ENCODE assay signal across 33 cellular contexts in genomic region chr5:15385553-15385952, GRCh38.
"Had no signal": no experiment of that assay in that cellular context is flagged by ENCODE, and none has a peak within 500 bp of the region (broad histone marks: within the 10 kb centered on the region; RNA-seq: fewer than 3 reads in every experiment).

No MANE protein-coding gene starts in this region.

- H3K36me3 Mint-ChIP-seq: activated CD4-positive, alpha-beta memory T cell treated with anti-CD3 and anti-CD28 coated beads for 36 hours; activated naive CD4-positive, alpha-beta T cell treated with anti-CD3 and anti-CD28 coated beads, Interleukin-2, amount 50 U/mL, for 72 hours; activated naive CD8-positive, alpha-beta T cell treated with anti-CD3 and anti-CD28 coated beads for 36 hours had no signal

- H3K4me1 ChIP-seq: adrenal gland, body of pancreas had no signal

- H3K27ac ChIP-seq: adrenal gland, body of pancreas, VCaP had no signal

- FAIRE-seq: astrocyte, TTC549 had no signal

- H3K4me1 Mint-ChIP-seq: activated B cell treated with CpG ODN at 0.5 μM for 24 hours; activated CD4-positive, alpha-beta T cell treated with anti-CD3 and anti-CD28 coated beads, Interleukin-2, amount 10 ng/mL, durations not matched to agents 24 days and 14 days; activated naive CD8-positive, alpha-beta T cell treated with anti-CD3 and anti-CD28 coated beads for 36 hours; activated T-helper 17 cell treated with anti-CD3 and anti-CD28 coated beads, Interleukin-2, amount 50 U/mL, for 72 hours had no signal

- H3K9me3 Mint-ChIP-seq: activated CD4-positive, alpha-beta memory T cell treated with anti-CD3 and anti-CD28 coated beads for 36 hours; activated CD8-positive, alpha-beta T cell treated with anti-CD3 and anti-CD28 coated beads for 36 hours; activated naive CD8-positive, alpha-beta T cell treated with anti-CD3 and anti-CD28 coated beads for 36 hours; activated T-cell treated with anti-CD3 and anti-CD28 coated beads, Interleukin-2, amount 50 U/mL, for 4 hours; activated T-cell treated with anti-CD3 and anti-CD28 coated beads, Interleukin-2, amount 50 U/mL, for 72 hours had no signal

- H3K36me3 ChIP-seq: adrenal gland had no signal

- H3K4me3 ChIP-seq: adrenal gland, body of pancreas had no signal

- H3K27me3 Mint-ChIP-seq: activated B cell treated with CpG ODN at 0.5 μM for 24 hours; activated CD4-positive, alpha-beta memory T cell treated with anti-CD3 and anti-CD28 coated beads for 36 hours; activated CD4-positive, alpha-beta T cell treated with anti-CD3 and anti-CD28 coated beads, Interleukin-2, amount 10 ng/mL, durations not matched to agents 24 days and 14 days; activated CD8-positive, alpha-beta T cell treated with anti-CD3 and anti-CD28 coated beads for 36 hours; activated T-helper 17 cell treated with anti-CD3 and anti-CD28 coated beads, Interleukin-2, amount 50 U/mL, for 72 hours had no signal

- H3K9me3 ChIP-seq: adrenal gland, body of pancreas had no signal

- H3K27ac Mint-ChIP-seq: activated B cell treated with CpG ODN at 0.5 μM for 24 hours; activated CD4-positive, alpha-beta memory T cell treated with anti-CD3 and anti-CD28 coated beads for 36 hours; activated CD4-positive, alpha-beta T cell treated with anti-CD3 and anti-CD28 coated beads, Interleukin-2, amount 10 ng/mL, durations not matched to agents 24 days and 14 days; activated CD8-positive, alpha-beta T cell treated with anti-CD3 and anti-CD28 coated beads for 36 hours; activated naive CD4-positive, alpha-beta T cell treated with anti-CD3 and anti-CD28 coated beads for 36 hours; activated naive CD4-positive, alpha-beta T cell treated with anti-CD3 and anti-CD28 coated beads, Interleukin-2, amount 50 U/mL, for 72 hours; activated naive CD8-positive, alpha-beta T cell treated with anti-CD3 and anti-CD28 coated beads for 36 hours; activated T-cell treated with anti-CD3 and anti-CD28 coated beads, Interleukin-2, amount 50 U/mL, for 72 hours; activated T-helper 1 cell treated with anti-CD3 and anti-CD28 coated beads, Interleukin-12 subunit alpha, Interleukin-12 subunit beta, Interleukin-2, Interleukin-4 antibody, amounts not matched to agents 30 ng/mL and 10 ng/mL and 1 ng/mL, durations not matched to agents 14 hours and 24 hours and 36 hours; activated T-helper 17 cell treated with anti-CD3 and anti-CD28 coated beads, Interleukin-2, amount 50 U/mL, for 72 hours; T-helper 2 cell treated with Interferon-gamma antibody and Interleukin-4, amounts not matched to agents 5 μg/mL and 100 μg/mL, for 36 hours had no signal

- H3K27me3 ChIP-seq: adrenal gland, body of pancreas had no signal

- H3K4me3 Mint-ChIP-seq: activated B cell treated with CpG ODN at 0.5 μM for 24 hours; activated CD4-positive, alpha-beta memory T cell treated with anti-CD3 and anti-CD28 coated beads for 36 hours; activated CD4-positive, alpha-beta T cell treated with anti-CD3 and anti-CD28 coated beads, Interleukin-2, amount 10 ng/mL, durations not matched to agents 24 days and 14 days; activated CD8-positive, alpha-beta T cell treated with anti-CD3 and anti-CD28 coated beads for 36 hours; activated naive CD4-positive, alpha-beta T cell treated with anti-CD3 and anti-CD28 coated beads for 36 hours; activated naive CD8-positive, alpha-beta T cell treated with anti-CD3 and anti-CD28 coated beads for 36 hours; activated T-cell treated with anti-CD3 and anti-CD28 coated beads, Interleukin-2, amount 50 U/mL, for 4 hours; activated T-cell treated with anti-CD3 and anti-CD28 coated beads, Interleukin-2, amount 50 U/mL, for 72 hours; activated T-helper 1 cell treated with anti-CD3 and anti-CD28 coated beads, Interleukin-12 subunit alpha, Interleukin-12 subunit beta, Interleukin-2, Interleukin-4 antibody, amounts not matched to agents 30 ng/mL and 10 ng/mL and 1 ng/mL, durations not matched to agents 14 hours and 24 hours and 36 hours; activated T-helper 17 cell treated with anti-CD3 and anti-CD28 coated beads, Interleukin-2, amount 50 U/mL, for 72 hours; T-helper 2 cell treated with Interferon-gamma antibody and Interleukin-4, amounts not matched to agents 5 μg/mL and 100 μg/mL, for 36 hours had no signal

- DNase-seq: activated B cell treated with CpG ODN at 0.5 μM for 24 hours; activated CD4-positive, alpha-beta memory T cell treated with anti-CD3 and anti-CD28 coated beads for 36 hours; activated CD4-positive, alpha-beta T cell treated with anti-CD3 and anti-CD28 coated beads for 4 hours; activated CD4-positive, alpha-beta T cell treated with anti-CD3 and anti-CD28 coated beads, Interleukin-2, amount 10 ng/mL, durations not matched to agents 24 days and 14 days; activated CD4-positive, alpha-beta T cell treated with anti-CD3 and anti-CD28 coated beads, Interleukin-2, amount 50 U/mL, for 1 hour; activated CD4-positive, alpha-beta T cell treated with anti-CD3 and anti-CD28 coated beads, Interleukin-2, amount 50 U/mL, for 4 hours; activated CD4-positive, CD25-positive, alpha-beta regulatory T cell treated with anti-CD3 and anti-CD28 coated beads, Interleukin-2, amount 50 U/mL, for 72 hours; activated CD8-positive, alpha-beta memory T cell treated with anti-CD3 and anti-CD28 coated beads, Interleukin-2, amount 50 U/mL, for 4 hours; activated CD8-positive, alpha-beta T cell treated with anti-CD3 and anti-CD28 coated beads for 36 hours; activated effector memory CD4-positive, alpha-beta T cell treated with anti-CD3 and anti-CD28 coated beads, Interleukin-2, amount 50 U/mL, for 16 hours; activated gamma-delta T cell treated with Interleukin-2 at 50 U/mL for 16 hours; activated naive CD4-positive, alpha-beta T cell; activated naive CD4-positive, alpha-beta T cell treated with anti-CD3 and anti-CD28 coated beads for 36 hours; activated naive CD4-positive, alpha-beta T cell treated with anti-CD3 and anti-CD28 coated beads, Interleukin-2, amount 50 U/mL, for 16 hours; activated naive CD8-positive, alpha-beta T cell treated with anti-CD3 and anti-CD28 coated beads for 36 hours; activated T-cell treated with anti-CD3 and anti-CD28 coated beads for 4 hours; activated T-cell treated with anti-CD3 and anti-CD28 coated beads, Interleukin-2, amount 50 U/mL, for 1 hour; activated T-cell treated with anti-CD3 and anti-CD28 coated beads, Interleukin-2, amount 50 U/mL, for 4 hours; activated T-cell treated with anti-CD3 and anti-CD28 coated beads, Interleukin-2, amount 50 U/mL, for 72 hours; adrenal gland; amniotic stem cell; body of pancreas; central memory CD4-positive, alpha-beta T cell; SW 1271; T-helper 2 cell; T-helper 9 cell had no signal
